ENCODE assay signal across 1 cellular context in the genomic region with DNA sequence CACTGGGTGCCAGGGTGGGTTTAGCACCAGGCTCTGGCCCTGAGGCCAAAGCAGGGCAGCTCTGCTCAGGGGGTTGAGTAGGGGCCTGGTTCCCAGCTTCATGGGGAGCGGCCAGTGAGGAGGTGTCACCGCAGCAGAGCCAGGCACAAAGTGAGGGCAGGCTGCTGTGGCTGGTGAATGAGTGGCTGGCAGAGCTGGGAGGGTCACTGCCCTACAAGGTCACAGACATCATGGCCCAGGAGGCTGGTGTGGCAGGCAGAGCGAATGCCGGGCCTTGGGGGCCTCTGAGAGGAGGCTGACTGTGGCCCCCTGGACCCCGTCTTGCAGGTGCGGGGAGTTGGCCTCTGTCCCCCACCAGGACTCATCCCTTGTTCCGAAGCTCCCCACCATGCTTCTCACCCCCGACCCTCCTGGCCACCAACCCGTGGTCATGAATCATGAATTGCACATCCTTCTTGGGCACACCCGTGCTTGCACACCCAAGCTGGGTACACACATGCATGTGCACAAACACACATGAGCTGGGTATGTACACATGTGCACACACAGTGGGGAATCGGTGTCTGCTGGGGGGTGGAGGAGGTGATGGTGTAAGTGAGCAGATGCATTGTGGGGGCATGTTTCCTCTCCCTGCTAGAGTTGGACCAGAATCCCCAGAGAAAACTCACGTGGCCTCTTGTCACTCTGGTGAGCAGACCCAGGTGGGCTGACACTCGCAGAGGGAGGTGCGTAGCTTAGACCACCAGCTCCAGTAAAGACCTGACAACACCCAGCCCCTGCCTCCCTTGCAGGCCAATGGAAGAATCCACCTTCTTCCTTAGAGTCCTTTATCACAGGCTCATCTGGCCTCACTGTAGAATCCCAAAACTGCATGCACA.
TF ChIP-seq lines count a peak whose summit lies in the region.

No MANE protein-coding gene starts in this region.

TF ChIP-seq in IMR-90, 13 proteins besides CTCF, POLR2A, EP300 and RAD21:
- TF ChIP-seq FOS (IDR thresholded peaks at IDR 0.05; ENCODE audit: low read depth, low read length) = no peak
TF ChIP-seq in IMR-90: peak in this region for 0.
